Comparison of ENCODE assay signal across 1 cellular context in genomic region chr16:31198207-31198882, GRCh38.
TF ChIP-seq lines count a peak whose summit lies in the region.

No MANE protein-coding gene starts in this region.

TF ChIP-seq in IMR-90, 13 proteins besides CTCF, POLR2A, EP300 and RAD21:
- no peak for TF ChIP-seq BHLHE40 (IDR thresholded peaks at IDR 0.05; ENCODE audit: low read depth, low read length)
- no peak for TF ChIP-seq SMC3 (IDR thresholded peaks at IDR 0.05; ENCODE audit: low read depth, low read length)
- no peak for TF ChIP-seq RCOR1 (IDR thresholded peaks at IDR 0.05; ENCODE audit: insufficient replicate concordance, low read length)
- TF ChIP-seq RFX5 (IDR thresholded peaks at IDR 0.05; ENCODE audit: low read depth, low read length) = no peak
- no peak for TF ChIP-seq CHD1 (IDR thresholded peaks at IDR 0.05; ENCODE audit: low read depth, low read length)
- no peak for TF ChIP-seq NFE2L2 (IDR thresholded peaks at IDR 0.05; ENCODE audit: low read depth, low read length)
- TF ChIP-seq CEBPB (IDR thresholded peaks at IDR 0.05; ENCODE audit: low read depth, low read length) = no peak
TF ChIP-seq in IMR-90: peak in this region for 0.
